Comparison of ENCODE assay signal across 33 cellular contexts in genomic region chr2:149658553-149658952, GRCh38.
"Had no signal": no experiment of that assay in that cellular context is flagged by ENCODE, and none has a peak within 500 bp of the region (broad histone marks: within the 10 kb centered on the region; RNA-seq: fewer than 3 reads in every experiment).

No MANE protein-coding gene starts in this region.

- H3K4me3 ChIP-seq: adrenal gland, body of pancreas, esophagus squamous epithelium, gastrocnemius medialis, heart left ventricle had no signal

- H3K36me3 ChIP-seq: adrenal gland, esophagus squamous epithelium, gastrocnemius medialis, heart left ventricle had no signal

- ATAC-seq: activated naive CD8-positive, alpha-beta T cell treated with anti-CD3 and anti-CD28 coated beads, Interleukin-2, amount 50 U/mL, for 24 hours; activated T-cell treated with anti-CD3 and anti-CD28 coated beads, Interleukin-2, amount 50 U/mL, for 4 hours; activated T-helper 17 cell treated with anti-CD3 and anti-CD28 coated beads, Interleukin-2, amount 50 U/mL, for 72 hours; body of pancreas; effector memory CD8-positive, alpha-beta T cell; foreskin keratinocyte; gastrocnemius medialis; heart left ventricle had no signal

- H3K4me1 ChIP-seq: gastrocnemius medialis had no signal

- FAIRE-seq: colon had no signal

- DNase-seq: activated CD4-positive, alpha-beta memory T cell treated with anti-CD3 and anti-CD28 coated beads, Interleukin-2, amount 10 ng/mL, durations not matched to agents 7 days and 5 days; activated CD4-positive, alpha-beta T cell treated with anti-CD3 and anti-CD28 coated beads for 1 hour; activated CD4-positive, alpha-beta T cell treated with anti-CD3 and anti-CD28 coated beads for 4 hours; activated CD4-positive, alpha-beta T cell treated with anti-CD3 and anti-CD28 coated beads, Interleukin-2, amount 10 ng/mL, durations not matched to agents 7 days and 5 days; activated CD4-positive, alpha-beta T cell treated with anti-CD3 and anti-CD28 coated beads, Interleukin-2, amount 50 U/mL, for 4 hours; activated CD4-positive, CD25-positive, alpha-beta regulatory T cell; activated CD8-positive, alpha-beta memory T cell treated with anti-CD3 and anti-CD28 coated beads for 24 hours; activated effector memory CD4-positive, alpha-beta T cell treated with Interleukin-2 at 50 U/mL for 16 hours; activated gamma-delta T cell treated with Interleukin-2 at 50 U/mL for 16 hours; activated naive CD4-positive, alpha-beta T cell treated with anti-CD3 and anti-CD28 coated beads, Interleukin-2, amount 50 U/mL, for 16 hours; activated naive CD4-positive, alpha-beta T cell treated with Interleukin-2 at 50 U/mL for 16 hours; activated naive CD8-positive, alpha-beta T cell treated with anti-CD3 and anti-CD28 coated beads for 36 hours; activated naive CD8-positive, alpha-beta T cell treated with anti-CD3 and anti-CD28 coated beads, Interleukin-2, amount 50 U/mL, for 24 hours; activated T-cell treated with anti-CD3 and anti-CD28 coated beads, Interleukin-2, amount 50 U/mL, for 4 hours; adrenal gland; amygdala; aorta; body of pancreas; caudate nucleus; cortex of kidney; dermis blood vessel endothelial cell; effector CD4-positive, alpha-beta T cell; effector memory CD8-positive, alpha-beta T cell; esophagus squamous epithelium; foreskin keratinocyte; gastrocnemius medialis; glutamatergic neuron; heart left ventricle; hypothalamus; T-helper 2 cell had no signal

- H3K27ac ChIP-seq: adrenal gland, body of pancreas, epithelial cell of prostate, esophagus squamous epithelium, foreskin keratinocyte, gastrocnemius medialis, heart left ventricle had no signal

- H3K27me3 ChIP-seq: adrenal gland, body of pancreas, esophagus squamous epithelium, foreskin keratinocyte, gastrocnemius medialis, heart left ventricle had no signal

- H3K9me3 ChIP-seq: adrenal gland, body of pancreas, esophagus squamous epithelium, gastrocnemius medialis had no signal
